Comparison of ENCODE assay signal across 1 cellular context in genomic region chr15:66042624-66043023, GRCh38.
A peak's percentile ranks its signal among the peaks of the same experiment; 100 is the strongest.
TF ChIP-seq lines count a peak whose summit lies in the region.

No MANE protein-coding gene starts in this region.

TF ChIP-seq in HEK293, 187 proteins besides CTCF, POLR2A, EP300 and RAD21 (continued from another document):
- TF ChIP-seq ZNF600 (tag by site-specific recombination; IDR thresholded peaks at IDR 0.05), result peak; percentile 49; the same call in 1 of the 2 replicates
- no peak for TF ChIP-seq ZNF555 (tag by site-specific recombination; conservative IDR thresholded peaks at IDR 0.05)
- TF ChIP-seq ZNF830 (tag by site-specific recombination; IDR thresholded peaks at IDR 0.05; ENCODE audit: low read depth), result no peak
- TF ChIP-seq, protein P1, sequence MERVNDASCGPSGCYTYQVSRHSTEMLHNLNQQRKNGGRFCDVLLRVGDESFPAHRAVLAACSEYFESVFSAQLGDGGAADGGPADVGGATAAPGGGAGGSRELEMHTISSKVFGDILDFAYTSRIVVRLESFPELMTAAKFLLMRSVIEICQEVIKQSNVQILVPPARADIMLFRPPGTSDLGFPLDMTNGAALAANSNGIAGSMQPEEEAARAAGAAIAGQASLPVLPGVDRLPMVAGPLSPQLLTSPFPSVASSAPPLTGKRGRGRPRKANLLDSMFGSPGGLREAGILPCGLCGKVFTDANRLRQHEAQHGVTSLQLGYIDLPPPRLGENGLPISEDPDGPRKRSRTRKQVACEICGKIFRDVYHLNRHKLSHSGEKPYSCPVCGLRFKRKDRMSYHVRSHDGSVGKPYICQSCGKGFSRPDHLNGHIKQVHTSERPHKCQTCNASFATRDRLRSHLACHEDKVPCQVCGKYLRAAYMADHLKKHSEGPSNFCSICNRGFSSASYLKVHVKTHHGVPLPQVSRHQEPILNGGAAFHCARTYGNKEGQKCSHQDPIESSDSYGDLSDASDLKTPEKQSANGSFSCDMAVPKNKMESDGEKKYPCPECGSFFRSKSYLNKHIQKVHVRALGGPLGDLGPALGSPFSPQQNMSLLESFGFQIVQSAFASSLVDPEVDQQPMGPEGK (tag by site-specific recombination; IDR thresholded peaks at IDR 0.05), result peak; percentile 49
- TF ChIP-seq ZNF510 (tag by site-specific recombination; IDR thresholded peaks at IDR 0.05; ENCODE audit: insufficient replicate concordance), result no peak
- no peak for TF ChIP-seq ZNF548 (tag by site-specific recombination; IDR thresholded peaks at IDR 0.05)
- TF ChIP-seq ZNF335 (tag by site-specific recombination; conservative IDR thresholded peaks at IDR 0.05), result peak; percentile 95
- peak; percentile 97 for TF ChIP-seq ZNF629 (tag by site-specific recombination; IDR thresholded peaks at IDR 0.05)
- TF ChIP-seq ZSCAN30 (tag by site-specific recombination; IDR thresholded peaks at IDR 0.05), result peak; percentile 26; the same call in 1 of the 2 replicates
- TF ChIP-seq, protein P2, sequence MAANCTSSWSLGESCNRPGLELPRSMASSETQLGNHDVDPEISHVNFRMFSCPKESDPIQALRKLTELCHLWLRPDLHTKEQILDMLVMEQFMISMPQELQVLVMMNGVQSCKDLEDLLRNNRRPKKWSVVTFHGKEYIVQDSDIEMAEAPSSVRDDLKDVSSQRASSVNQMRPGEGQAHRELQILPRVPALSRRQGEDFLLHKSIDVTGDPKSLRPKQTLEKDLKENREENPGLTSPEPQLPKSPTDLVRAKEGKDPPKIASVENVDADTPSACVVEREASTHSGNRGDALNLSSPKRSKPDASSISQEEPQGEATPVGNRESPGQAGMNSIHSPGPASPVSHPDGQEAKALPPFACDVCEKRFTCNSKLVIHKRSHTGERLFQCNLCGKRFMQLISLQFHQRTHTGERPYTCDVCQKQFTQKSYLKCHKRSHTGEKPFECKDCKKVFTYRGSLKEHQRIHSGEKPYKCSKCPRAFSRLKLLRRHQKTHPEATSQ (tag by site-specific recombination; IDR thresholded peaks at IDR 0.05), result no peak
- TF ChIP-seq, protein P3, sequence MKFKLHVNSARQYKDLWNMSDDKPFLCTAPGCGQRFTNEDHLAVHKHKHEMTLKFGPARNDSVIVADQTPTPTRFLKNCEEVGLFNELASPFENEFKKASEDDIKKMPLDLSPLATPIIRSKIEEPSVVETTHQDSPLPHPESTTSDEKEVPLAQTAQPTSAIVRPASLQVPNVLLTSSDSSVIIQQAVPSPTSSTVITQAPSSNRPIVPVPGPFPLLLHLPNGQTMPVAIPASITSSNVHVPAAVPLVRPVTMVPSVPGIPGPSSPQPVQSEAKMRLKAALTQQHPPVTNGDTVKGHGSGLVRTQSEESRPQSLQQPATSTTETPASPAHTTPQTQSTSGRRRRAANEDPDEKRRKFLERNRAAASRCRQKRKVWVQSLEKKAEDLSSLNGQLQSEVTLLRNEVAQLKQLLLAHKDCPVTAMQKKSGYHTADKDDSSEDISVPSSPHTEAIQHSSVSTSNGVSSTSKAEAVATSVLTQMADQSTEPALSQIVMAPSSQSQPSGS (tag by site-specific recombination; IDR thresholded peaks at IDR 0.05; ENCODE audit: low read depth), result peak; percentile 96
- no peak for TF ChIP-seq ZNF274 (IDR thresholded peaks at IDR 0.05; ENCODE audit: low read length)
- no peak for TF ChIP-seq ZNF274 (tag by site-specific recombination; IDR thresholded peaks at IDR 0.05; ENCODE audit: borderline replicate concordance)
- TF ChIP-seq, protein P4, sequence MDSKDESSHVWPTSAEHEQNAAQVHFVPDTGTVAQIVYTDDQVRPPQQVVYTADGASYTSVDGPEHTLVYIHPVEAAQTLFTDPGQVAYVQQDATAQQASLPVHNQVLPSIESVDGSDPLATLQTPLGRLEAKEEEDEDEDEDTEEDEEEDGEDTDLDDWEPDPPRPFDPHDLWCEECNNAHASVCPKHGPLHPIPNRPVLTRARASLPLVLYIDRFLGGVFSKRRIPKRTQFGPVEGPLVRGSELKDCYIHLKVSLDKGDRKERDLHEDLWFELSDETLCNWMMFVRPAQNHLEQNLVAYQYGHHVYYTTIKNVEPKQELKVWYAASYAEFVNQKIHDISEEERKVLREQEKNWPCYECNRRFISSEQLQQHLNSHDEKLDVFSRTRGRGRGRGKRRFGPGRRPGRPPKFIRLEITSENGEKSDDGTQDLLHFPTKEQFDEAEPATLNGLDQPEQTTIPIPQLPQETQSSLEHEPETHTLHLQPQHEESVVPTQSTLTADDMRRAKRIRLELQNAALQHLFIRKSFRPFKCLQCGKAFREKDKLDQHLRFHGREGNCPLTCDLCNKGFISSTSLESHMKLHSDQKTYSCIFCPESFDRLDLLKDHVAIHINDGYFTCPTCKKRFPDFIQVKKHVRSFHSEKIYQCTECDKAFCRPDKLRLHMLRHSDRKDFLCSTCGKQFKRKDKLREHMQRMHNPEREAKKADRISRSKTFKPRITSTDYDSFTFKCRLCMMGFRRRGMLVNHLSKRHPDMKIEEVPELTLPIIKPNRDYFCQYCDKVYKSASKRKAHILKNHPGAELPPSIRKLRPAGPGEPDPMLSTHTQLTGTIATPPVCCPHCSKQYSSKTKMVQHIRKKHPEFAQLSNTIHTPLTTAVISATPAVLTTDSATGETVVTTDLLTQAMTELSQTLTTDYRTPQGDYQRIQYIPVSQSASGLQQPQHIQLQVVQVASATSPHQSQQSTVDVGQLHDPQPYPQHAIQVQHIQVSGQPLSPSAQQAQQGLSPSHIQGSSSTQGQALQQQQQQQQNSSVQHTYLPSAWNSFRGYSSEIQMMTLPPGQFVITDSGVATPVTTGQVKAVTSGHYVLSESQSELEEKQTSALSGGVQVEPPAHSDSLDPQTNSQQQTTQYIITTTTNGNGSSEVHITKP (tag by site-specific recombination; IDR thresholded peaks at IDR 0.05), result peak; percentile 91
- no peak for TF ChIP-seq ZNF670 (tag by site-specific recombination; IDR thresholded peaks at IDR 0.05; ENCODE audit: low read depth)
- TF ChIP-seq, protein P5, sequence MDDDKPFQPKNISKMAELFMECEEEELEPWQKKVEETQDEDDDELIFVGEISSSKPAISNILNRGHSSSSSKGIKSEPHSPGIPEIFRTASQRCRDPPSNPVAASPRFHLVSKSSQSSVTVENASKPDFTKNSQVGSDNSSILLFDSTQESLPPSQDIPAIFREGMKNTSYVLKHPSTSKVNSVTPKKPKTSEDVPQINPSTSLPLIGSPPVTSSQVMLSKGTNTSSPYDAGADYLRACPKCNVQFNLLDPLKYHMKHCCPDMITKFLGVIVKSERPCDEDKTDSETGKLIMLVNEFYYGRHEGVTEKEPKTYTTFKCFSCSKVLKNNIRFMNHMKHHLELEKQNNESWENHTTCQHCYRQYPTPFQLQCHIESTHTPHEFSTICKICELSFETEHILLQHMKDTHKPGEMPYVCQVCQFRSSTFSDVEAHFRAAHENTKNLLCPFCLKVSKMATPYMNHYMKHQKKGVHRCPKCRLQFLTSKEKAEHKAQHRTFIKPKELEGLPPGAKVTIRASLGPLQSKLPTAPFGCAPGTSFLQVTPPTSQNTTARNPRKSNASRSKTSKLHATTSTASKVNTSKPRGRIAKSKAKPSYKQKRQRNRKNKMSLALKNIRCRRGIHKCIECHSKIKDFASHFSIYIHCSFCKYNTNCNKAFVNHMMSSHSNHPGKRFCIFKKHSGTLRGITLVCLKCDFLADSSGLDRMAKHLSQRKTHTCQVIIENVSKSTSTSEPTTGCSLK (tag by site-specific recombination; IDR thresholded peaks at IDR 0.05), result no peak
- TF ChIP-seq, protein P6, sequence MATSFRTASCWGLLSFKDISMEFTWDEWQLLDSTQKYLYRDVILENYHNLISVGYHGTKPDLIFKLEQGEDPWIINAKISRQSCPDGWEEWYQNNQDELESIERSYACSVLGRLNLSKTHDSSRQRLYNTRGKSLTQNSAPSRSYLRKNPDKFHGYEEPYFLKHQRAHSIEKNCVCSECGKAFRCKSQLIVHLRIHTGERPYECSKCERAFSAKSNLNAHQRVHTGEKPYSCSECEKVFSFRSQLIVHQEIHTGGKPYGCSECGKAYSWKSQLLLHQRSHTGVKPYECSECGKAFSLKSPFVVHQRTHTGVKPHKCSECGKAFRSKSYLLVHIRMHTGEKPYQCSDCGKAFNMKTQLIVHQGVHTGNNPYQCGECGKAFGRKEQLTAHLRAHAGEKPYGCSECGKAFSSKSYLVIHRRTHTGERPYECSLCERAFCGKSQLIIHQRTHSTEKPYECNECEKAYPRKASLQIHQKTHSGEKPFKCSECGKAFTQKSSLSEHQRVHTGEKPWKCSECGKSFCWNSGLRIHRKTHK (tag by site-specific recombination; IDR thresholded peaks at IDR 0.05), result no peak
- TF ChIP-seq, protein P7, sequence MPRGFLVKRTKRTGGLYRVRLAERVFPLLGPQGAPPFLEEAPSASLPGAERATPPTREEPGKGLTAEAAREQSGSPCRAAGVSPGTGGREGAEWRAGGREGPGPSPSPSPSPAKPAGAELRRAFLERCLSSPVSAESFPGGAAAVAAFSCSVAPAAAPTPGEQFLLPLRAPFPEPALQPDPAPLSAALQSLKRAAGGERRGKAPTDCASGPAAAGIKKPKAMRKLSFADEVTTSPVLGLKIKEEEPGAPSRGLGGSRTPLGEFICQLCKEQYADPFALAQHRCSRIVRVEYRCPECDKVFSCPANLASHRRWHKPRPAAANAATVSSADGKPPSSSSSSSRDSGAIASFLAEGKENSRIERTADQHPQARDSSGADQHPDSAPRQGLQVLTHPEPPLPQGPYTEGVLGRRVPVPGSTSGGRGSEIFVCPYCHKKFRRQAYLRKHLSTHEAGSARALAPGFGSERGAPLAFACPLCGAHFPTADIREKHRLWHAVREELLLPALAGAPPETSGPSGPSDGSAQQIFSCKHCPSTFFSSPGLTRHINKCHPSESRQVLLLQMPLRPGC (tag by site-specific recombination; IDR thresholded peaks at IDR 0.05), result peak; percentile 78; the same call in 1 of the 2 replicates
- TF ChIP-seq BCL11B (tag by site-specific recombination; IDR thresholded peaks at IDR 0.05; ENCODE audit: low read depth), result no peak
- no peak for TF ChIP-seq KLF9 (tag by site-specific recombination; IDR thresholded peaks at IDR 0.05; ENCODE audit: low read depth)
- TF ChIP-seq ZEB2 (tag by site-specific recombination; IDR thresholded peaks at IDR 0.05), result no peak
- TF ChIP-seq ZBTB21 (tag by site-specific recombination; IDR thresholded peaks at IDR 0.05), result peak; percentile 96
- no peak for TF ChIP-seq ZNF639 (tag by site-specific recombination; IDR thresholded peaks at IDR 0.05)
